ENCODE assay signal across 9 cellular contexts in genomic region chr16:48537275-48537674, GRCh38.
DNase-seq lines count a peak whose midpoint lies in the region; ATAC-seq and TF ChIP-seq lines count a peak whose summit lies in the region.
"Had no signal": no experiment of that assay in that cellular context is flagged by ENCODE, and none has a peak within 500 bp of the region (broad histone marks: within the 10 kb centered on the region; RNA-seq: fewer than 3 reads in every experiment).

No MANE protein-coding gene starts in this region.

- H3K27me3 ChIP-seq in lower lobe of right lung (ENCODE audit: low read depth) (no peaks in the 10 kb centered on the region), testis (no peaks in the 10 kb centered on the region)

- H3K4me3 Mint-ChIP-seq in T-helper 2 cell treated with Interferon-gamma antibody and Interleukin-4, amounts not matched to agents 5 μg/mL and 100 μg/mL, for 36 hours, result no peak overlapping the region

- intact Hi-C loops in lower lobe of right lung (cut with DNase I), result no loop called here
- intact Hi-C loops in testis (cut with DNase I; ENCODE audit: low total_unique reads), result no loop called here

- TF ChIP-seq POLR2A in testis (IDR thresholded peaks at IDR 0.05), result no peak

- H3K27me3 Mint-ChIP-seq in T-helper 2 cell treated with Interferon-gamma antibody and Interleukin-4, amounts not matched to agents 5 μg/mL and 100 μg/mL, for 36 hours (ENCODE audit: low read depth), result no peaks in the 10 kb centered on the region

- 54 to 82% (median 58%) methylated on average over 8 of the region's 8 CpGs for WGBS in adipose tissue, 3 donors
- 83% methylated on average over 8 of the region's 8 CpGs for WGBS in testis, 2 donors

- H3K27ac ChIP-seq in adipose tissue (ENCODE audit: low read depth, low read length) (peak overlapping the region; percentile 57), lower lobe of right lung (peak overlapping the region; percentile 75), testis (peak overlapping the region; percentile 21 to 66)

- ATAC-seq in lower lobe of right lung (peak in 1 of 2 donors; percentile 5), HG03521 (IDR thresholded peaks at IDR 0.05; ENCODE audit: unreplicated experiment) (no peak)

- H3K9me3 ChIP-seq in lower lobe of right lung (no peaks in the 10 kb centered on the region), testis (no peaks in the 10 kb centered on the region)

- peaks cover 5% of the 10 kb centered on the region for H3K4me1 Mint-ChIP-seq in T-helper 2 cell treated with Interferon-gamma antibody and Interleukin-4, amounts not matched to agents 5 μg/mL and 100 μg/mL, for 36 hours (ENCODE audit: low read depth)

- peaks cover 42% of the 10 kb centered on the region for H3K4me1 ChIP-seq in lower lobe of right lung
- peaks cover 29% of the 10 kb centered on the region for H3K4me1 ChIP-seq in testis

- H3K9me3 Mint-ChIP-seq in T-helper 2 cell treated with Interferon-gamma antibody and Interleukin-4, amounts not matched to agents 5 μg/mL and 100 μg/mL, for 36 hours, result no peaks in the 10 kb centered on the region

- no peak for TF ChIP-seq CTCF in lower lobe of right lung (IDR thresholded peaks at IDR 0.05)
- no peak for TF ChIP-seq CTCF in testis (IDR thresholded peaks at IDR 0.05)

- no peak for DNase-seq in T-helper 2 cell treated with Interferon-gamma antibody and Interleukin-4, amounts not matched to agents 5 μg/mL and 100 μg/mL, for 36 hours (ENCODE audit: low spot score)
- no peak for DNase-seq in T-helper 2 cell
- no peak for DNase-seq in lower lobe of right lung
- no peak for DNase-seq in testis
- DNase-seq in NCI-H446 treated with DMSO at 0.1 percent for 48 hours (lab: John Stamatoyannopoulos, UW), result no peak
- no peak for DNase-seq in AG20443 (ENCODE audit: low spot score)
- DNase-seq: NCI-H510A treated with DMSO at 0.1 percent for 48 hours had no signal

- no peak overlapping the region for H3K4me3 ChIP-seq in lower lobe of right lung
- no peak overlapping the region for H3K4me3 ChIP-seq in testis

- peaks cover 33% of the 10 kb centered on the region for H3K36me3 ChIP-seq in lower lobe of right lung
- H3K36me3 ChIP-seq in testis (ENCODE audit: low read depth, missing control alignments), result no peaks in the 10 kb centered on the region

- H3K36me3 Mint-ChIP-seq in T-helper 2 cell treated with Interferon-gamma antibody and Interleukin-4, amounts not matched to agents 5 μg/mL and 100 μg/mL, for 36 hours (ENCODE audit: low read depth), result peaks cover 12% of the 10 kb centered on the region

- H3K27ac Mint-ChIP-seq in T-helper 2 cell treated with Interferon-gamma antibody and Interleukin-4, amounts not matched to agents 5 μg/mL and 100 μg/mL, for 36 hours, result peak overlapping the region; percentile 38
